ENCODE assay signal across 1 cellular context in genomic region chr3:29283297-29283681, GRCh38.
TF ChIP-seq lines count a peak whose summit lies in the region.

No MANE protein-coding gene starts in this region.

TF ChIP-seq in GM23338, 12 proteins besides CTCF, POLR2A, EP300 and RAD21 (continued from another document):
- TF ChIP-seq ZNF462 (CRISPR knock-in tag; IDR thresholded peaks at IDR 0.05), result no peak
